ENCODE assay signal across 1 cellular context in the genomic region with DNA sequence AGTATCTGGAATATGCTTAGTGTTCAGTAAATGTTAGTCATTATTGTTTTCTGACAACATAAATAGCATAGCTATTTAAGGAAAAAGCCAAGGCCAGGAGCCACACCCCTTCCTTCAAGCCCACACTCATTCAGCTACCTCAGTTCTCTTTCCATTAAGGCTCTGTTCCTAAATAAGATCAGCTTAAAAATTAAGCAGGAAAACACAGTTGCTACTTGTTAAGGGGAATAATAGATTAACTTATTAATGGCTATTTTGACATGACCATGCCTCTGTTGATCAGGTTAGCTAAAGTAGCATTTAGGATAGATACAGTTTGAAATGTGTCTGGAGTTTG.
TF ChIP-seq lines count a peak whose summit lies in the region.

No MANE protein-coding gene starts in this region.

TF ChIP-seq in IMR-90, 13 proteins besides CTCF, POLR2A, EP300 and RAD21:
- TF ChIP-seq, protein P1, sequence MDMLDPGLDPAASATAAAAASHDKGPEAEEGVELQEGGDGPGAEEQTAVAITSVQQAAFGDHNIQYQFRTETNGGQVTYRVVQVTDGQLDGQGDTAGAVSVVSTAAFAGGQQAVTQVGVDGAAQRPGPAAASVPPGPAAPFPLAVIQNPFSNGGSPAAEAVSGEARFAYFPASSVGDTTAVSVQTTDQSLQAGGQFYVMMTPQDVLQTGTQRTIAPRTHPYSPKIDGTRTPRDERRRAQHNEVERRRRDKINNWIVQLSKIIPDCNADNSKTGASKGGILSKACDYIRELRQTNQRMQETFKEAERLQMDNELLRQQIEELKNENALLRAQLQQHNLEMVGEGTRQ (IDR thresholded peaks at IDR 0.05; ENCODE audit: low read depth, low read length) = no peak
- TF ChIP-seq, protein P2, sequence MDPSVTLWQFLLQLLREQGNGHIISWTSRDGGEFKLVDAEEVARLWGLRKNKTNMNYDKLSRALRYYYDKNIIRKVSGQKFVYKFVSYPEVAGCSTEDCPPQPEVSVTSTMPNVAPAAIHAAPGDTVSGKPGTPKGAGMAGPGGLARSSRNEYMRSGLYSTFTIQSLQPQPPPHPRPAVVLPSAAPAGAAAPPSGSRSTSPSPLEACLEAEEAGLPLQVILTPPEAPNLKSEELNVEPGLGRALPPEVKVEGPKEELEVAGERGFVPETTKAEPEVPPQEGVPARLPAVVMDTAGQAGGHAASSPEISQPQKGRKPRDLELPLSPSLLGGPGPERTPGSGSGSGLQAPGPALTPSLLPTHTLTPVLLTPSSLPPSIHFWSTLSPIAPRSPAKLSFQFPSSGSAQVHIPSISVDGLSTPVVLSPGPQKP (IDR thresholded peaks at IDR 0.05; ENCODE audit: borderline replicate concordance, low read depth, low read length) = no peak
- TF ChIP-seq CHD1 (IDR thresholded peaks at IDR 0.05; ENCODE audit: low read depth, low read length) = no peak
- no peak for TF ChIP-seq BHLHE40 (IDR thresholded peaks at IDR 0.05; ENCODE audit: low read depth, low read length)
- TF ChIP-seq MAZ (IDR thresholded peaks at IDR 0.05; ENCODE audit: borderline replicate concordance, low read depth, low read length) = no peak
- no peak for TF ChIP-seq CEBPB (IDR thresholded peaks at IDR 0.05; ENCODE audit: low read depth, low read length)
- TF ChIP-seq SMC3 (IDR thresholded peaks at IDR 0.05; ENCODE audit: low read depth, low read length) = no peak
- TF ChIP-seq NFE2L2 (IDR thresholded peaks at IDR 0.05; ENCODE audit: low read depth, low read length) = no peak
- TF ChIP-seq RFX5 (IDR thresholded peaks at IDR 0.05; ENCODE audit: low read depth, low read length) = no peak
- TF ChIP-seq MXI1 (IDR thresholded peaks at IDR 0.05; ENCODE audit: borderline replicate concordance, low read depth, low read length) = no peak
- no peak for TF ChIP-seq RCOR1 (IDR thresholded peaks at IDR 0.05; ENCODE audit: insufficient replicate concordance, low read length)
- TF ChIP-seq MAFK (IDR thresholded peaks at IDR 0.05; ENCODE audit: low read depth, low read length) = no peak
- TF ChIP-seq FOS (IDR thresholded peaks at IDR 0.05; ENCODE audit: low read depth, low read length) = no peak
